In genomic region chr2:237474931-237475703, GRCh38 we compare ENCODE assay signal across 8 cellular contexts. TPM values are rescaled to one million over a fixed set of nuclear protein-coding genes. Genes with fewer than 3 reads are reported as not detected.
DNase-seq lines count a peak whose midpoint lies in the region; ATAC-seq and TF ChIP-seq lines count a peak whose summit lies in the region.

No MANE protein-coding gene starts in this region.

- H3K36me3 Mint-ChIP-seq in CD8-positive, alpha-beta memory T cell = no peaks in the 10 kb centered on the region
- H3K36me3 Mint-ChIP-seq in activated T-helper 17 cell treated with anti-CD3 and anti-CD28 coated beads, Interleukin-2, amount 50 U/mL, for 72 hours (ENCODE audit: low read depth) = no peaks in the 10 kb centered on the region
- H3K36me3 Mint-ChIP-seq in nephron (ENCODE audit: low read depth) = no peaks in the 10 kb centered on the region

- no peaks in the 10 kb centered on the region for H3K36me3 ChIP-seq in CD8-positive, alpha-beta memory T cell (ENCODE audit: insufficient read depth, low read length)

- peak; percentile 81 for ATAC-seq in GM19351 (IDR thresholded peaks at IDR 0.05; ENCODE audit: unreplicated experiment)
- ATAC-seq in HG03520 (IDR thresholded peaks at IDR 0.05; ENCODE audit: unreplicated experiment) = peak; percentile 76
- peak; percentile 72 for ATAC-seq in activated T-helper 17 cell treated with anti-CD3 and anti-CD28 coated beads, Interleukin-2, amount 50 U/mL, for 72 hours (replicated peaks)
- ATAC-seq in stimulated activated naive CD8-positive, alpha-beta T cell treated with anti-CD3 and anti-CD28 coated beads, Interleukin-15, Interleukin-2, amounts not matched to agents 100 U/mL and 50 U/mL, for 24 hours = peak; percentile 73

- H3K9me3 Mint-ChIP-seq in CD8-positive, alpha-beta memory T cell = no peaks in the 10 kb centered on the region
- no peaks in the 10 kb centered on the region for H3K9me3 Mint-ChIP-seq in activated T-helper 17 cell treated with anti-CD3 and anti-CD28 coated beads, Interleukin-2, amount 50 U/mL, for 72 hours
- H3K9me3 Mint-ChIP-seq in nephron = no peaks in the 10 kb centered on the region

- H3K4me1 Mint-ChIP-seq in CD8-positive, alpha-beta memory T cell = peaks cover 4 to 11% (median 5%) of the 10 kb centered on the region in 3 donors
- H3K4me1 Mint-ChIP-seq in activated T-helper 17 cell treated with anti-CD3 and anti-CD28 coated beads, Interleukin-2, amount 50 U/mL, for 72 hours = peaks cover 5% of the 10 kb centered on the region
- peaks cover 31% of the 10 kb centered on the region for H3K4me1 Mint-ChIP-seq in nephron

- H3K4me3 ChIP-seq in CD8-positive, alpha-beta memory T cell (ENCODE audit: low read length) = peak overlapping the region; percentile 56
- H3K4me3 ChIP-seq in fibroblast of pulmonary artery (replicated peaks; ENCODE audit: low read depth, low read length) = peak overlapping the region; percentile 61

- TF ChIP-seq CTCF in fibroblast of pulmonary artery (IDR thresholded peaks at IDR 0.05; ENCODE audit: low read length, missing control alignments) = peak; percentile 54
- peak; percentile 91 to 97 (median 95) for TF ChIP-seq CTCF in nephron (IDR thresholded peaks at IDR 0.05; ENCODE audit: unreplicated experiment in 3 of 3)

- H3K4me1 ChIP-seq in CD8-positive, alpha-beta memory T cell (ENCODE audit: insufficient read depth, low read length) = peaks cover 11% of the 10 kb centered on the region

- H3K27ac ChIP-seq in CD8-positive, alpha-beta memory T cell (ENCODE audit: low read depth, low read length) = no peak overlapping the region

- H3K27me3 ChIP-seq in CD8-positive, alpha-beta memory T cell (ENCODE audit: insufficient read depth, low read length, poor library complexity, severe bottlenecking) = peaks cover 10% of the 10 kb centered on the region

- H3K27ac Mint-ChIP-seq in CD8-positive, alpha-beta memory T cell = peak overlapping the region in 6 of 8 donors; percentile 52 to 91 (median 78)
- peak overlapping the region; percentile 89 for H3K27ac Mint-ChIP-seq in activated T-helper 17 cell treated with anti-CD3 and anti-CD28 coated beads, Interleukin-2, amount 50 U/mL, for 72 hours
- peak overlapping the region; percentile 97 to 99 (median 98) for H3K27ac Mint-ChIP-seq in nephron

- peak; percentile 61 to 78 (median 67) for DNase-seq in CD8-positive, alpha-beta memory T cell
- peak; percentile 81 for DNase-seq in fibroblast of pulmonary artery (ENCODE audit: low read depth)
- DNase-seq in stimulated activated naive CD8-positive, alpha-beta T cell treated with anti-CD3 and anti-CD28 coated beads, Interleukin-15, Interleukin-2, amounts not matched to agents 100 U/mL and 50 U/mL, for 24 hours = peak; percentile 83

- POLR2A ChIA-PET in CD8-positive, alpha-beta memory T cell (lab: Charles Lee) = interaction anchor here (0.9 kb wide), 1 partner anchor 53 kb away, joined by 6 read pairs; no protein-coding TSS in a partner anchor

- CTCF ChIA-PET in CD8-positive, alpha-beta memory T cell (lab: Charles Lee) = interaction anchor here (0.6 to 7.1 kb wide), 30 partner anchors 10 to 389 kb away, joined by 3 to 191 read pairs (median 4); partner anchors contain the start of genes COL6A3 and COPS8

- no peaks in the 10 kb centered on the region for H3K9me3 ChIP-seq in CD8-positive, alpha-beta memory T cell (ENCODE audit: low read length)

- peak overlapping the region; percentile 82 to 95 (median 87) for H3K4me3 Mint-ChIP-seq in CD8-positive, alpha-beta memory T cell
- H3K4me3 Mint-ChIP-seq in activated T-helper 17 cell treated with anti-CD3 and anti-CD28 coated beads, Interleukin-2, amount 50 U/mL, for 72 hours = peak overlapping the region; percentile 83
- peak overlapping the region; percentile 87 to 93 (median 89) for H3K4me3 Mint-ChIP-seq in nephron

- peaks cover 7 to 26% of the 10 kb centered on the region in 2 donors for H3K27me3 Mint-ChIP-seq in CD8-positive, alpha-beta memory T cell
- H3K27me3 Mint-ChIP-seq in activated T-helper 17 cell treated with anti-CD3 and anti-CD28 coated beads, Interleukin-2, amount 50 U/mL, for 72 hours = peaks cover 18% of the 10 kb centered on the region
- peaks cover 17% of the 10 kb centered on the region for H3K27me3 Mint-ChIP-seq in nephron (ENCODE audit: low read depth)

TF ChIP-seq in PFSK-1, 5 proteins besides CTCF, POLR2A, EP300 and RAD21:
- TF ChIP-seq POLR2AphosphoS5 (IDR thresholded peaks at IDR 0.05; ENCODE audit: low read depth, low read length) = peak; percentile 41; the same call in 1 of the 2 replicates
- TF ChIP-seq SIN3A (IDR thresholded peaks at IDR 0.05; ENCODE audit: borderline replicate concordance, insufficient read depth, low read length) = no peak
- TF ChIP-seq REST (IDR thresholded peaks at IDR 0.05; ENCODE audit: insufficient read depth in 1 of 2, low read depth in 2 of 2, low read length in 2 of 2) = no peak
- peak; percentile 11 for TF ChIP-seq FOXP2 (optimal IDR thresholded peaks at IDR 0.05; ENCODE audit: borderline replicate concordance, extremely low read depth, extremely low read length, insufficient read depth)
- 0 out of 2 replicates have a peak, but pooled peaks have one; percentile 40 for TF ChIP-seq TAF1 (IDR thresholded peaks at IDR 0.05; ENCODE audit: borderline replicate concordance, insufficient read depth, low read length)

RNA-seq across cellular contexts. Expression of gene MLPH, which starts 11.9 kb away (rescaled TPM):
- total RNA-seq in CD8-positive, alpha-beta memory T cell = not detected
- not detected for polyA plus RNA-seq in CD8-positive, alpha-beta memory T cell
- not detected for polyA plus RNA-seq in PFSK-1 (2012; ENCODE audit: insufficient read length, low read depth)
- not detected for total RNA-seq in activated T-helper 17 cell treated with anti-CD3 and anti-CD28 coated beads, Interleukin-2, amount 50 U/mL, for 72 hours
